Comparison of ENCODE assay signal across 19 cellular contexts in genomic region chr17:5714993-5715392, GRCh38.
"Had no signal": no experiment of that assay in that cellular context is flagged by ENCODE, and none has a peak within 500 bp of the region (broad histone marks: within the 10 kb centered on the region; RNA-seq: fewer than 3 reads in every experiment).

No MANE protein-coding gene starts in this region.

- DNase-seq: dermis blood vessel endothelial cell; dorsolateral prefrontal cortex; effector CD4-positive, alpha-beta T cell; effector memory CD4-positive, alpha-beta T cell; esophagus squamous epithelium; foreskin melanocyte; gastrocnemius medialis; glutamatergic neuron; head of caudate nucleus; heart right ventricle; immature natural killer cell; left cardiac atrium; left lung; left ventricle myocardium superior; lower lobe of right lung; mesendoderm; midbrain; naive thymus-derived CD4-positive, alpha-beta T cell had no signal

- H3K4me3 ChIP-seq: coronary artery, dorsolateral prefrontal cortex, esophagus squamous epithelium, gastrocnemius medialis, heart right ventricle, left lung, lower lobe of right lung had no signal

- H3K36me3 ChIP-seq: esophagus squamous epithelium, gastrocnemius medialis, heart right ventricle, left lung, lower lobe of right lung had no signal

- H3K27ac ChIP-seq: coronary artery, dorsolateral prefrontal cortex, esophagus squamous epithelium, gastrocnemius medialis, heart right ventricle, left lung, lower lobe of right lung had no signal

- H3K9me3 ChIP-seq: esophagus squamous epithelium, gastrocnemius medialis, heart right ventricle, left lung, lower lobe of right lung had no signal

- H3K4me1 ChIP-seq: esophagus squamous epithelium, left lung, lower lobe of right lung had no signal

- ATAC-seq: gastrocnemius medialis, left cardiac atrium, left lung, left ventricle myocardium superior had no signal
